1 cellular context compared by ENCODE assay signal in genomic region chr10:98467506-98468318, GRCh38.
TF ChIP-seq lines count a peak whose summit lies in the region.

No MANE protein-coding gene starts in this region.

TF ChIP-seq in GM12878, 131 proteins besides CTCF, POLR2A, EP300 and RAD21 (continued from another document and continues in another):
- no peak for TF ChIP-seq BCL3 (IDR thresholded peaks at IDR 0.05; ENCODE audit: borderline replicate concordance, insufficient read depth, low read depth, low read length, poor library complexity, severe bottlenecking)
- TF ChIP-seq ZNF622 (IDR thresholded peaks at IDR 0.05) = no peak
- TF ChIP-seq DPF2 (IDR thresholded peaks at IDR 0.05) = 0 out of 2 replicates have a peak, but pooled peaks have one; percentile 22
- TF ChIP-seq CHD1 (IDR thresholded peaks at IDR 0.05; ENCODE audit: low read depth, low read length) = no peak
- no peak for TF ChIP-seq TCF3 (IDR thresholded peaks at IDR 0.05; ENCODE audit: borderline replicate concordance, insufficient read depth, low read depth, low read length)
- no peak for TF ChIP-seq HDGF (IDR thresholded peaks at IDR 0.05)
- TF ChIP-seq CREM (IDR thresholded peaks at IDR 0.05; ENCODE audit: low read depth) = no peak
- TF ChIP-seq IKZF1 (conservative IDR thresholded peaks at IDR 0.05) = peak; percentile 80
- peak; percentile 54; the same call in 1 of the 2 replicates for TF ChIP-seq PKNOX1 (IDR thresholded peaks at IDR 0.05)
- peak; percentile 74 for TF ChIP-seq YY1 (IDR thresholded peaks at IDR 0.05; ENCODE audit: low read depth, low read length)
- TF ChIP-seq WRNIP1 (IDR thresholded peaks at IDR 0.05; ENCODE audit: borderline replicate concordance, low read depth, low read length) = no peak
- TF ChIP-seq CEBPB (IDR thresholded peaks at IDR 0.05; ENCODE audit: borderline replicate concordance in 1 of 2, low read depth in 2 of 2, low read length in 2 of 2) = no peak
- TF ChIP-seq RELA (IDR thresholded peaks at IDR 0.05; ENCODE audit: borderline replicate concordance, partially characterized antibody) = no peak
- TF ChIP-seq ELK1 (IDR thresholded peaks at IDR 0.05; ENCODE audit: low read depth, low read length) = peak; percentile 11; the same call in 1 of the 2 replicates
- no peak for TF ChIP-seq ZNF592 (IDR thresholded peaks at IDR 0.05)
- TF ChIP-seq HCFC1 (IDR thresholded peaks at IDR 0.05; ENCODE audit: low read length) = no peak
- TF ChIP-seq PRDM15 (CRISPR knock-in tag; IDR thresholded peaks at IDR 0.05) = no peak
- TF ChIP-seq E2F4 (IDR thresholded peaks at IDR 0.05; ENCODE audit: low read depth, low read length) = no peak
- TF ChIP-seq ZBTB33 (IDR thresholded peaks at IDR 0.05) = no peak
- peak; percentile 85 for TF ChIP-seq SMC3 (IDR thresholded peaks at IDR 0.05; ENCODE audit: borderline replicate concordance, low read length)
- TF ChIP-seq ESRRA (IDR thresholded peaks at IDR 0.05; ENCODE audit: low read length) = no peak
- no peak for TF ChIP-seq RUNX3 (IDR thresholded peaks at IDR 0.05; ENCODE audit: low read length)
- no peak for TF ChIP-seq ZNF24 (IDR thresholded peaks at IDR 0.05)
- TF ChIP-seq GATAD2B (conservative IDR thresholded peaks at IDR 0.05; ENCODE audit: low read depth) = peak; percentile 59; the same call in 1 of the 2 replicates
- no peak for TF ChIP-seq KLF5 (IDR thresholded peaks at IDR 0.05; ENCODE audit: partially characterized antibody)
- 0 out of 2 replicates have a peak, but pooled peaks have one; percentile 29 for TF ChIP-seq CBX5 (IDR thresholded peaks at IDR 0.05; ENCODE audit: low read depth)
- no peak for TF ChIP-seq NFIC (IDR thresholded peaks at IDR 0.05; ENCODE audit: low read depth, low read length)
- no peak for TF ChIP-seq ZNF207 (IDR thresholded peaks at IDR 0.05; ENCODE audit: borderline replicate concordance)
- no peak for TF ChIP-seq BHLHE40 (IDR thresholded peaks at IDR 0.05; ENCODE audit: borderline replicate concordance in 1 of 2, low read depth in 2 of 2, low read length in 1 of 2)
- no peak for TF ChIP-seq ZNF687 (IDR thresholded peaks at IDR 0.05)
- TF ChIP-seq HSF1 (IDR thresholded peaks at IDR 0.05; ENCODE audit: low read depth, low read length) = no peak
- TF ChIP-seq FOXK2 (IDR thresholded peaks at IDR 0.05) = no peak
- no peak for TF ChIP-seq MEF2B (IDR thresholded peaks at IDR 0.05; ENCODE audit: partially characterized antibody, poor library complexity, severe bottlenecking)
- TF ChIP-seq CREB1 (IDR thresholded peaks at IDR 0.05; ENCODE audit: low read depth) = no peak
- TF ChIP-seq PAX8 (IDR thresholded peaks at IDR 0.05) = no peak
- TF ChIP-seq NR2F1 (conservative IDR thresholded peaks at IDR 0.05) = peak; percentile 16; the same call in 1 of the 2 replicates
- TF ChIP-seq SUZ12 (IDR thresholded peaks at IDR 0.05; ENCODE audit: unreplicated experiment) = no peak
- TF ChIP-seq NBN (IDR thresholded peaks at IDR 0.05) = 0 out of 2 replicates have a peak, but pooled peaks have one; percentile 19
